Comparison of ENCODE assay signal across 8 cellular contexts in the genomic region with DNA sequence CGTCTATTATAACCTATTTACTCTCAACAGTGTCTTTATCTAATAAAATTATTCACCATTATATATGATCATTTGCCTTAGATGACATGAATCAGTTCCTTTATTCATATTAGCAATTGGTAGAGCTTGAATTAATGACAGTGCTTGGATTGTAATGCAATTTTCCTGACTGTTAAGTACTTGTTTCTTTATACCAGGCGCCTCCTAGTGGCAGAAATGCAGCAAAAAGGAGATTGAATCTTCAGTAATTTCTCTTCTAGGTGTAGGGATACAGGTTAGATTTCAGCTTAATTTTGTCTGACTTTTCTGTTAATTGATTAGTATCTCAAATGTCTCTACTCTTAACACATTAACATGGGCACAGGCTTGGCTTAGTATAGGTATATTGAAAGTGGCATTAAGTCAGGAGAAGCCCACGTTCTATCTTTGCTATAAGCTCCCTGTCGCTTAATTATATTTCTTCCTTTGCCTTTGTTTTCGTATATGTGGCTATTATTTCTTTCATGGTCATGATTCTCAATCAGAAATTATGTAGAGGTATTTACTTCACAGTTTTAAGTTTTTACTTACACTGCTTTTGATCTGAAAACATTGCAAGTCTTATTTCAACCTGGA. TPM values are rescaled to one million over a fixed set of nuclear protein-coding genes. Genes with fewer than 3 reads are reported as not detected.
A peak's percentile ranks its signal among the peaks of the same experiment; 100 is the strongest.
DNase-seq lines count a peak whose midpoint lies in the region; ATAC-seq and FAIRE-seq lines count a peak whose summit lies in the region.

No MANE protein-coding gene starts in this region.

- intact Hi-C loops in left colon (cut with DNase I, micrococcal nuclease), result loop anchor here in 1 of 2 donors (5.0 to 10.0 kb wide), 4 partner anchors 197 to 557 kb away; no protein-coding TSS in a partner anchor

- in situ Hi-C loops in ACHN (cut with HindIII; ENCODE audit: low pct_ligation_motif_present, low pct_unique_long_range_greater_than_20kb, low sequenced_read_pairs), result loop anchor here (25.0 kb wide), 1 partner anchor 200 kb away; no protein-coding TSS in a partner anchor

- peak; percentile 59 for FAIRE-seq in GM18507 (lab: Jason Lieb, UNC)
- peak; percentile 67 for FAIRE-seq in TTC549 (lab: Jason Lieb, UNC)

- DNase-seq in ACHN (peak; percentile 66), GM18507 (ENCODE audit: extremely low spot score, insufficient read length, low read depth) (no peak), NCI-H2081 treated with DMSO at 0.1 percent for 48 hours (lab: John Stamatoyannopoulos, UW) (peak; percentile 45), cerebellar cortex (ENCODE audit: low spot score) (peak; percentile 91), left colon (peak; percentile 37 to 78)
- DNase-seq in stimulated activated CD4-positive, alpha-beta T cell treated with anti-CD3 and anti-CD28 coated beads, TNF-alpha, amount 100 ng/mL, for 24 hours (ENCODE audit: low read depth in 3 of 3), result peak; percentile 31 to 63 (median 33)

- ATAC-seq in left colon (peak; percentile 46), GM19351 (IDR thresholded peaks at IDR 0.05; ENCODE audit: unreplicated experiment) (no peak)

RNA-seq across cellular contexts. Expression of a gene that starts 9.1 kb away (rescaled TPM):
- total RNA-seq in left colon, result 10 to 100 TPM in 1 of 2 donors, 1 to 10 TPM in 1; 7.0 to 11.8 TPM

RNA-seq across cellular contexts. Expression of a gene that starts 43.3 kb away (rescaled TPM):
- total RNA-seq in left colon, result 10 to 100 TPM; 36.3 to 37.6 TPM
